8 cellular contexts compared by ENCODE assay signal in genomic region chr14:73742520-73743238, GRCh38. TPM values are rescaled to one million over a fixed set of nuclear protein-coding genes. Genes with fewer than 3 reads are reported as not detected.
DNase-seq lines count a peak whose midpoint lies in the region; ATAC-seq, FAIRE-seq and TF ChIP-seq lines count a peak whose summit lies in the region.

No MANE protein-coding gene starts in this region.

- H3K9me3 ChIP-seq in T-helper 17 cell (ENCODE audit: control insufficient read depth, low read length, poor library complexity, severe bottlenecking) (no peaks in the 10 kb centered on the region), gastroesophageal sphincter (no peaks in the 10 kb centered on the region), small intestine (ENCODE audit: control insufficient read depth, low read depth) (no peaks in the 10 kb centered on the region)

- 37 to 50% methylated on average over 4 to 5 of the region's 6 CpGs for WGBS in gastroesophageal sphincter (ENCODE audit: low coverage in 1 of 2), 2 donors
- WGBS in small intestine, 3 donors = 66 to 86% (median 70%) methylated on average over 6 of the region's 6 CpGs

- TF ChIP-seq EP300 in gastroesophageal sphincter (IDR thresholded peaks at IDR 0.05) = no peak

- H3K4me1 ChIP-seq in gastroesophageal sphincter (peaks cover 28 to 98% (median 87%) of the 10 kb centered on the region in 3 donors), small intestine (ENCODE audit: control insufficient read depth in 2 of 2, insufficient read depth in 1 of 2, low read depth in 1 of 2, low read length in 1 of 2) (peaks cover 39 to 58% of the 10 kb centered on the region in 2 donors)

- no peak for TF ChIP-seq CTCF in gastroesophageal sphincter (IDR thresholded peaks at IDR 0.05)

- peak overlapping the region; percentile 93 for H3K27ac Mint-ChIP-seq in T-helper 17 cell

- H3K4me1 Mint-ChIP-seq in T-helper 17 cell = peaks cover 67% of the 10 kb centered on the region

- peak overlapping the region; percentile 68 to 100 (median 88) for H3K27ac ChIP-seq in gastroesophageal sphincter
- peak overlapping the region; percentile 85 to 100 for H3K27ac ChIP-seq in small intestine (ENCODE audit: low read depth in 1 of 2, low read length in 1 of 2)

- H3K27me3 Mint-ChIP-seq in T-helper 17 cell = no peaks in the 10 kb centered on the region

- FAIRE-seq in GM18507 (lab: Jason Lieb, UNC) (peak; percentile 33), small intestine (lab: Jason Lieb, UNC) (no peak)

- H3K36me3 ChIP-seq in gastroesophageal sphincter (peaks cover 0 to 22% of the 10 kb centered on the region in 2 donors), small intestine (ENCODE audit: control insufficient read depth in 2 of 2, insufficient read depth in 2 of 2, low read length in 2 of 2) (peaks cover 13% of the 10 kb centered on the region in 2 donors)

- no peak for DNase-seq in GM18507 (ENCODE audit: extremely low spot score, insufficient read length, low read depth)
- DNase-seq in T-helper 17 cell = no peak
- DNase-seq in small intestine = no peak
- no peak for DNase-seq in EL

- peak overlapping the region; percentile 92 for H3K4me3 Mint-ChIP-seq in T-helper 17 cell

- H3K4me3 ChIP-seq in gastroesophageal sphincter (no peak overlapping the region), small intestine (ENCODE audit: low read depth in 1 of 2, low read length in 2 of 2) (no peak overlapping the region)

- ATAC-seq in T-helper 17 cell (no peak), gastroesophageal sphincter (no peak), GM19463 (IDR thresholded peaks at IDR 0.05; ENCODE audit: unreplicated experiment) (no peak), HG03139 (IDR thresholded peaks at IDR 0.05; ENCODE audit: unreplicated experiment) (no peak), GM19324 (IDR thresholded peaks at IDR 0.05; ENCODE audit: low FRiP score, unreplicated experiment) (no peak)

- H3K27me3 ChIP-seq in gastroesophageal sphincter = no peaks in the 10 kb centered on the region
- H3K27me3 ChIP-seq in small intestine (ENCODE audit: control insufficient read depth in 2 of 2, insufficient read depth in 2 of 2, low read length in 2 of 2) = no peaks in the 10 kb centered on the region

- TF ChIP-seq POLR2A in gastroesophageal sphincter (IDR thresholded peaks at IDR 0.05) = no peak

- H3K36me3 Mint-ChIP-seq in T-helper 17 cell (ENCODE audit: low read depth) = no peaks in the 10 kb centered on the region

RNA-seq across cellular contexts. Expression of gene PNMA1, which starts 28.5 kb away (rescaled TPM):
- total RNA-seq in T-helper 17 cell = 10 to 100 TPM; 42.0 to 53.7 TPM
- total RNA-seq in gastroesophageal sphincter = 10 to 100 TPM; 41.7 to 95.2 (median 47.6) TPM
- 10 to 100 TPM; 10.8 to 23.5 (median 17.0) TPM for polyA plus RNA-seq in small intestine
